In the genomic region with DNA sequence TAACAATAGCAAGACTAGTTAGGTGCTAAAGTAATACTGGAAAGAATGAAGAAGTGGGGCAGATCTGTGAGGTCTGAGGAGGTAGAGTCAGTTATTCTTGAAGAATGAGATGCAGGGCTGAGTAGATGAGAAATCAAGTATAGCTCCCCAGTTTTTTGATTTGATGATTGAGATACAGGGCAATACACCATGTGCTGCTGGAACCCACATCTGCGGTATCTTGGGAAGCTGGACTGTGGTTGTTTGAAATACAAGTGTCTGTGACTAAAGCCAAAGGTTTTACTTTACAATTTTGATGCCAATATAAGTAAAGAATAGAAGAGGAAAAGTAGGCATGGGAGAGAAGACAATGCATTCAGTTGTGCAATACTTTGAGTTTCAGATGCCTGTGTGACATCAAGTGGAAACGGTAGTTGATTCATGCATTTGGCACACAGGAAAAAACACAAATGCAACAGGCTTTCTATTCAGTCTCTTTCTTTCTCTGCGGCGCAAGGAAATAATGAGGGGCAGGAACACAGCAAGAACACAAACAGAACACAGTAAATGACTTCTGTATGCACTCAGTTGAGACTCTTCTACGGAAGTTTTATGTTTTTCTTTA, we compare ENCODE assay signal across 1 cellular context.
TF ChIP-seq lines count a peak whose summit lies in the region.

No MANE protein-coding gene starts in this region.

TF ChIP-seq in SK-N-SH, 30 proteins besides CTCF, POLR2A, EP300 and RAD21 (continued from another document):
- TF ChIP-seq ZBTB33 (IDR thresholded peaks at IDR 0.05; ENCODE audit: borderline replicate concordance, low read depth) (no peak), POLR2AphosphoS5 (IDR thresholded peaks at IDR 0.05; ENCODE audit: low read depth, low read length) (no peak), TAF1 (IDR thresholded peaks at IDR 0.05; ENCODE audit: borderline replicate concordance, low read depth, low read length) (no peak), NRF1 (IDR thresholded peaks at IDR 0.05; ENCODE audit: low read depth, low read length) (no peak), MAX (IDR thresholded peaks at IDR 0.05; ENCODE audit: low read depth) (0 out of 2 replicates have a peak, but pooled peaks have one; percentile 59)
